Comparison of ENCODE assay signal across 3 cellular contexts in the genomic region with DNA sequence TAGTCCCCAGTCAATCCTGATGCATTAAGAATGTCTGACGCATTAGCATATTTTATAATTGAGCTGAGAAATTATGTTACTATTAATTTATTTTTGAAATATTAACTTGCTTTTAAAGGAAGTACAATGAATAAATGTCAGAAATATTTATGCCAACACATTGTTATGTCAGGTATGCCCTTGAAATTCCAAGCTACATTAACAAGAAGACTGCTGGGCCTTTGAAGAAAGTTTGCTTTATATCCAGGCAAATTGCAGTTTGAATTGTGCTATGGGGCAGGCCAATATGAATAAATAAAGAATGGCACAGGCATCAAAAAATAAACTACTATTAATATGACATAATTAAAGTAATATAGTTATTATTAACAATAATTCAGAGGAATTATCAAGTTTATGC.
"Had no signal": no experiment of that assay in that cellular context is flagged by ENCODE, and none has a peak within 500 bp of the region (broad histone marks: within the 10 kb centered on the region; RNA-seq: fewer than 3 reads in every experiment).

No MANE protein-coding gene starts in this region.

- DNase-seq: H9, IMR-90 had no signal

- ATAC-seq: GM23338 had no signal

- H3K4me3 ChIP-seq: GM23338 had no signal
